ENCODE assay signal across 8 cellular contexts in genomic region chr12:46370792-46371717, GRCh38. TPM values are rescaled to one million over a fixed set of nuclear protein-coding genes. Genes with fewer than 3 reads are reported as not detected.
A peak's percentile ranks its signal among the peaks of the same experiment; 100 is the strongest.
DNase-seq lines count a peak whose midpoint lies in the region; ATAC-seq and TF ChIP-seq lines count a peak whose summit lies in the region.

No MANE protein-coding gene starts in this region.

- H3K27ac Mint-ChIP-seq in chondrocyte (ENCODE audit: unreplicated experiment): peak overlapping the region; percentile 99

- H3K4me3 ChIP-seq in AG10803 (ENCODE audit: low read length): peak overlapping the region; percentile 84

- peak; percentile 58 for ATAC-seq in GM19023 (IDR thresholded peaks at IDR 0.05; ENCODE audit: unreplicated experiment)
- peak; percentile 56 for ATAC-seq in HG03159 (IDR thresholded peaks at IDR 0.05; ENCODE audit: unreplicated experiment)

- no peaks in the 10 kb centered on the region for H3K27me3 ChIP-seq in layer of hippocampus (ENCODE audit: control insufficient read depth, insufficient read depth, low read length)

- DNase-seq in AG10803 (ENCODE audit: low read depth): peak; percentile 82
- DNase-seq in NCI-H345 treated with DMSO at 0.1 percent for 48 hours (lab: John Stamatoyannopoulos, UW; ENCODE audit: unreplicated experiment): peak; percentile 1
- DNase-seq in activated CD4-positive, alpha-beta T cell treated with anti-CD3 and anti-CD28 coated beads for 24 hours (ENCODE audit: low read depth in 2 of 2): peak; percentile 84 to 90
- DNase-seq in chondrocyte (ENCODE audit: low spot score): peak; percentile 90
- peak; percentile 92 to 93 for DNase-seq in stimulated activated CD4-positive, alpha-beta T cell treated with anti-CD3 and anti-CD28 coated beads, Interleukin-1b, Interleukin-23, amount 100 ng/mL, for 4 hours (ENCODE audit: low read depth in 2 of 2)

- TF ChIP-seq CTCF in AG10803 (conservative IDR thresholded peaks at IDR 0.05; ENCODE audit: low read length): no peak
- TF ChIP-seq CTCF in chondrocyte (IDR thresholded peaks at IDR 0.05): peak; percentile 26

- peaks cover 52% of the 10 kb centered on the region for H3K36me3 Mint-ChIP-seq in chondrocyte (ENCODE audit: low read depth)

- peak overlapping the region; percentile 98 for H3K27ac ChIP-seq in layer of hippocampus (ENCODE audit: low read depth, low read length)

- peaks cover 49% of the 10 kb centered on the region for H3K4me1 Mint-ChIP-seq in chondrocyte (ENCODE audit: low read depth)

- peak overlapping the region; percentile 96 for H3K4me3 Mint-ChIP-seq in chondrocyte (ENCODE audit: unreplicated experiment)

- H3K9me3 Mint-ChIP-seq in chondrocyte (ENCODE audit: low read depth): no peaks in the 10 kb centered on the region

- H3K27me3 Mint-ChIP-seq in chondrocyte (ENCODE audit: low read depth): no peaks in the 10 kb centered on the region

RNA-seq across cellular contexts. Expression of gene SLC38A2, which starts 1.5 kb away (rescaled TPM):
- total RNA-seq in chondrocyte: 580 to 614 TPM (median 596 TPM) in 3 replicates

Comparison
In these comparisons a context has a peak if more than half of its experiments do, and no peak if none do; other contexts are left out.
1. Peak in every context shown above with its lines: DNase-seq, ATAC-seq, H3K4me3 ChIP-seq and H3K27ac ChIP-seq.
2. DNase-seq: peak in every context shown above with its lines; median percentile 92 in stimulated activated CD4-positive, alpha-beta T cell treated with anti-CD3 and anti-CD28 coated beads, Interleukin-1b, Interleukin-23, amount 100 ng/mL, for 4 hours; 90 in chondrocyte; 87 in activated CD4-positive, alpha-beta T cell treated with anti-CD3 and anti-CD28 coated beads for 24 hours; 82 in AG10803; 1 in NCI-H345 treated with DMSO at 0.1 percent for 48 hours.